2 cellular contexts compared by ENCODE assay signal in genomic region chr1:202159534-202160371, GRCh38.
TF ChIP-seq lines count a peak whose summit lies in the region.

No MANE protein-coding gene starts in this region.

TF ChIP-seq in liver, 16 proteins besides CTCF, POLR2A, EP300 and RAD21:
- TF ChIP-seq TAF1 (conservative IDR thresholded peaks at IDR 0.05) = no peak
- TF ChIP-seq HNF4G (IDR thresholded peaks at IDR 0.05) = no peak
- TF ChIP-seq EGR1 (IDR thresholded peaks at IDR 0.05; ENCODE audit: low read depth in 2 of 2) = no peak
- no peak for TF ChIP-seq JUND (IDR thresholded peaks at IDR 0.05)
- TF ChIP-seq, protein P1, sequence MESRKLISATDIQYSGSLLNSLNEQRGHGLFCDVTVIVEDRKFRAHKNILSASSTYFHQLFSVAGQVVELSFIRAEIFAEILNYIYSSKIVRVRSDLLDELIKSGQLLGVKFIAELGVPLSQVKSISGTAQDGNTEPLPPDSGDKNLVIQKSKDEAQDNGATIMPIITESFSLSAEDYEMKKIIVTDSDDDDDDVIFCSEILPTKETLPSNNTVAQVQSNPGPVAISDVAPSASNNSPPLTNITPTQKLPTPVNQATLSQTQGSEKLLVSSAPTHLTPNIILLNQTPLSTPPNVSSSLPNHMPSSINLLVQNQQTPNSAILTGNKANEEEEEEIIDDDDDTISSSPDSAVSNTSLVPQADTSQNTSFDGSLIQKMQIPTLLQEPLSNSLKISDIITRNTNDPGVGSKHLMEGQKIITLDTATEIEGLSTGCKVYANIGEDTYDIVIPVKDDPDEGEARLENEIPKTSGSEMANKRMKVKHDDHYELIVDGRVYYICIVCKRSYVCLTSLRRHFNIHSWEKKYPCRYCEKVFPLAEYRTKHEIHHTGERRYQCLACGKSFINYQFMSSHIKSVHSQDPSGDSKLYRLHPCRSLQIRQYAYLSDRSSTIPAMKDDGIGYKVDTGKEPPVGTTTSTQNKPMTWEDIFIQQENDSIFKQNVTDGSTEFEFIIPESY (IDR thresholded peaks at IDR 0.05) = no peak
- TF ChIP-seq SP1 (IDR thresholded peaks at IDR 0.05) = no peak
- no peak for TF ChIP-seq REST (IDR thresholded peaks at IDR 0.05)
- no peak for TF ChIP-seq HNF4A (conservative IDR thresholded peaks at IDR 0.05)
- no peak for TF ChIP-seq RXRA (IDR thresholded peaks at IDR 0.05)
- no peak for TF ChIP-seq YY1 (IDR thresholded peaks at IDR 0.05)
- TF ChIP-seq, protein P2, sequence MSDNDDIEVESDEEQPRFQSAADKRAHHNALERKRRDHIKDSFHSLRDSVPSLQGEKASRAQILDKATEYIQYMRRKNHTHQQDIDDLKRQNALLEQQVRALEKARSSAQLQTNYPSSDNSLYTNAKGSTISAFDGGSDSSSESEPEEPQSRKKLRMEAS (IDR thresholded peaks at IDR 0.05) = no peak
- no peak for TF ChIP-seq FOXA2 (IDR thresholded peaks at IDR 0.05)
- TF ChIP-seq FOXA1 (IDR thresholded peaks at IDR 0.05) = no peak
- no peak for TF ChIP-seq NR2F2 (IDR thresholded peaks at IDR 0.05)
- no peak for TF ChIP-seq GABPA (IDR thresholded peaks at IDR 0.05 in 1 of 2, conservative IDR thresholded peaks at IDR 0.05 in 1 of 2)
- TF ChIP-seq, protein P3, sequence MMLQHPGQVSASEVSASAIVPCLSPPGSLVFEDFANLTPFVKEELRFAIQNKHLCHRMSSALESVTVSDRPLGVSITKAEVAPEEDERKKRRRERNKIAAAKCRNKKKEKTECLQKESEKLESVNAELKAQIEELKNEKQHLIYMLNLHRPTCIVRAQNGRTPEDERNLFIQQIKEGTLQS (IDR thresholded peaks at IDR 0.05) = no peak

TF ChIP-seq in HepG2, 621 proteins besides CTCF, POLR2A, EP300 and RAD21:
- TF ChIP-seq RBM39 (IDR thresholded peaks at IDR 0.05; ENCODE audit: low read depth, low read length, poor library complexity, severe bottlenecking) = no peak
- no peak for TF ChIP-seq BRCA1 (CRISPR knock-in tag; IDR thresholded peaks at IDR 0.05)
- TF ChIP-seq DDIT3 (CRISPR knock-in tag; IDR thresholded peaks at IDR 0.05) = no peak
- no peak for TF ChIP-seq CSRNP1 (CRISPR knock-in tag; IDR thresholded peaks at IDR 0.05)
- no peak for TF ChIP-seq ZSCAN25 (CRISPR knock-in tag; IDR thresholded peaks at IDR 0.05)
- TF ChIP-seq ZNF879 (CRISPR knock-in tag; IDR thresholded peaks at IDR 0.05) = no peak
- no peak for TF ChIP-seq GMEB1 (CRISPR knock-in tag; IDR thresholded peaks at IDR 0.05; ENCODE audit: borderline replicate concordance)
- TF ChIP-seq MBNL3 (CRISPR knock-in tag; conservative IDR thresholded peaks at IDR 0.05) = no peak
- TF ChIP-seq ARNTL (CRISPR knock-in tag; IDR thresholded peaks at IDR 0.05) = no peak
- TF ChIP-seq GATA4 (IDR thresholded peaks at IDR 0.05; ENCODE audit: borderline replicate concordance, low read depth) = no peak
- TF ChIP-seq, protein P4, sequence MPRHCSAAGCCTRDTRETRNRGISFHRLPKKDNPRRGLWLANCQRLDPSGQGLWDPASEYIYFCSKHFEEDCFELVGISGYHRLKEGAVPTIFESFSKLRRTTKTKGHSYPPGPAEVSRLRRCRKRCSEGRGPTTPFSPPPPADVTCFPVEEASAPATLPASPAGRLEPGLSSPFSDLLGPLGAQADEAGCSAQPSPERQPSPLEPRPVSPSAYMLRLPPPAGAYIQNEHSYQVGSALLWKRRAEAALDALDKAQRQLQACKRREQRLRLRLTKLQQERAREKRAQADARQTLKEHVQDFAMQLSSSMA (CRISPR knock-in tag; IDR thresholded peaks at IDR 0.05) = no peak
- TF ChIP-seq, protein P5, sequence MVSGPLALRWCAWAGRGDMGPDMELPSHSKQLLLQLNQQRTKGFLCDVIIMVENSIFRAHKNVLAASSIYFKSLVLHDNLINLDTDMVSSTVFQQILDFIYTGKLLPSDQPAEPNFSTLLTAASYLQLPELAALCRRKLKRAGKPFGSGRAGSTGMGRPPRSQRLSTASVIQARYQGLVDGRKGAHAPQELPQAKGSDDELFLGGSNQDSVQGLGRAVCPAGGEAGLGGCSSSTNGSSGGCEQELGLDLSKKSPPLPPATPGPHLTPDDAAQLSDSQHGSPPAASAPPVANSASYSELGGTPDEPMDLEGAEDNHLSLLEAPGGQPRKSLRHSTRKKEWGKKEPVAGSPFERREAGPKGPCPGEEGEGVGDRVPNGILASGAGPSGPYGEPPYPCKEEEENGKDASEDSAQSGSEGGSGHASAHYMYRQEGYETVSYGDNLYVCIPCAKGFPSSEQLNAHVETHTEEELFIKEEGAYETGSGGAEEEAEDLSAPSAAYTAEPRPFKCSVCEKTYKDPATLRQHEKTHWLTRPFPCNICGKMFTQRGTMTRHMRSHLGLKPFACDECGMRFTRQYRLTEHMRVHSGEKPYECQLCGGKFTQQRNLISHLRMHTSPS (CRISPR knock-in tag; IDR thresholded peaks at IDR 0.05; ENCODE audit: low read depth) = no peak
- no peak for TF ChIP-seq SP5 (CRISPR knock-in tag; IDR thresholded peaks at IDR 0.05; ENCODE audit: borderline replicate concordance, low read depth)
- no peak for TF ChIP-seq ZNF652 (CRISPR knock-in tag; IDR thresholded peaks at IDR 0.05; ENCODE audit: borderline replicate concordance, low read depth)
- no peak for TF ChIP-seq KLF11 (CRISPR knock-in tag; IDR thresholded peaks at IDR 0.05)
- TF ChIP-seq SNRNP70 (IDR thresholded peaks at IDR 0.05; ENCODE audit: low read depth, low read length) = no peak
- TF ChIP-seq BORCS8-MEF2B (CRISPR knock-in tag; IDR thresholded peaks at IDR 0.05) = no peak
- no peak for TF ChIP-seq ZNF777 (CRISPR knock-in tag; IDR thresholded peaks at IDR 0.05)
- no peak for TF ChIP-seq KDM3A (CRISPR knock-in tag; IDR thresholded peaks at IDR 0.05; ENCODE audit: low read depth)
